ENCODE assay signal across 10 cellular contexts in the genomic region with DNA sequence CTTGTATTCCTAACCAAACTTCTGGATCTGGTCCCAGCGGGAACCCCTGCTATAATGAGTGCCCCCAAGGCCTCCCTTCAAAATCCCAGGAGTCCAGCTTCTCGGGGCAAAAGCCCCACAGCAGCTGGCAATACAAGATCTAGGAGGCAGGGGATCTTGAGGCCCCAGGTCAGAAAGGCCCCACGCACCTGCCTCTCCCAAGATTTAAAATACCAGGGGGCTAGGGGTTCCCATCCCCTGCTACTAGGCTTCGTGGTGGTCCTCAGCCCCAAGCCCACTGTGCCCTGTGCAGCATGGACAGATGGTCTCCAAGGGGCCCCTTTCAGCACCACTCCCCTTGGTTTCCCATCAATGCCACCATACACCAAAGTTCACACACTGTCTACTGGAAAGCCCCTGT. TPM values are rescaled to one million over a fixed set of nuclear protein-coding genes. Genes with fewer than 3 reads are reported as not detected.
DNase-seq lines count a peak whose midpoint lies in the region; ATAC-seq and TF ChIP-seq lines count a peak whose summit lies in the region.
"Had no signal": no experiment of that assay in that cellular context is flagged by ENCODE, and none has a peak within 500 bp of the region (broad histone marks: within the 10 kb centered on the region; RNA-seq: fewer than 3 reads in every experiment).

No MANE protein-coding gene starts in this region.

- H3K4me3 Mint-ChIP-seq in activated naive CD8-positive, alpha-beta T cell, result peak overlapping the region; percentile 47
- H3K4me3 Mint-ChIP-seq in chondrocyte (ENCODE audit: unreplicated experiment), result no peak overlapping the region

- H3K4me1 ChIP-seq in thymus (ENCODE audit: control insufficient read depth, insufficient read depth, low read length), result peaks cover 59% of the 10 kb centered on the region

- H3K27ac Mint-ChIP-seq in activated naive CD4-positive, alpha-beta T cell treated with anti-CD3 and anti-CD28 coated beads, Interleukin-2, amount 50 U/mL, for 72 hours, result peak overlapping the region; percentile 84 to 93
- H3K27ac Mint-ChIP-seq in activated naive CD8-positive, alpha-beta T cell, result peak overlapping the region; percentile 97
- H3K27ac Mint-ChIP-seq in chondrocyte (ENCODE audit: unreplicated experiment), result no peak overlapping the region

- H3K4me3 ChIP-seq in thymus (ENCODE audit: low read length), result no peak overlapping the region

- no peak for TF ChIP-seq CTCF in chondrocyte (IDR thresholded peaks at IDR 0.05)

- H3K27me3 Mint-ChIP-seq in activated naive CD8-positive, alpha-beta T cell, result no peaks in the 10 kb centered on the region
- H3K27me3 Mint-ChIP-seq in chondrocyte (ENCODE audit: low read depth), result no peaks in the 10 kb centered on the region

- no peak for ATAC-seq in activated naive CD4-positive, alpha-beta T cell treated with anti-CD3 and anti-CD28 coated beads, Interleukin-2, amount 50 U/mL, for 72 hours
- ATAC-seq in HG03196 (IDR thresholded peaks at IDR 0.05; ENCODE audit: unreplicated experiment) (peak; percentile 6), HG03565 (IDR thresholded peaks at IDR 0.05; ENCODE audit: unreplicated experiment) (no peak)

- H3K9me3 ChIP-seq in thymus (ENCODE audit: control insufficient read depth), result no peaks in the 10 kb centered on the region

- H3K36me3 Mint-ChIP-seq in activated naive CD4-positive, alpha-beta T cell treated with anti-CD3 and anti-CD28 coated beads, Interleukin-2, amount 50 U/mL, for 72 hours, result no peaks in the 10 kb centered on the region
- no peaks in the 10 kb centered on the region for H3K36me3 Mint-ChIP-seq in activated naive CD8-positive, alpha-beta T cell
- no peaks in the 10 kb centered on the region for H3K36me3 Mint-ChIP-seq in chondrocyte (ENCODE audit: low read depth)

- no peaks in the 10 kb centered on the region for H3K36me3 ChIP-seq in thymus (ENCODE audit: control insufficient read depth, insufficient read depth)

- WGBS in thymus, result 95% methylated on average over 4 of the region's 4 CpGs

- peak overlapping the region; percentile 37 for H3K27ac ChIP-seq in thymus (ENCODE audit: low read depth)

- no peaks in the 10 kb centered on the region for H3K27me3 ChIP-seq in thymus (ENCODE audit: control insufficient read depth, insufficient read depth)

- peaks cover 71% of the 10 kb centered on the region for H3K4me1 Mint-ChIP-seq in activated naive CD8-positive, alpha-beta T cell (ENCODE audit: low read depth)
- peaks cover 3% of the 10 kb centered on the region for H3K4me1 Mint-ChIP-seq in chondrocyte (ENCODE audit: low read depth)

- no peaks in the 10 kb centered on the region for H3K9me3 Mint-ChIP-seq in activated naive CD4-positive, alpha-beta T cell treated with anti-CD3 and anti-CD28 coated beads, Interleukin-2, amount 50 U/mL, for 72 hours
- H3K9me3 Mint-ChIP-seq in activated naive CD8-positive, alpha-beta T cell (ENCODE audit: low read depth), result no peaks in the 10 kb centered on the region
- no peaks in the 10 kb centered on the region for H3K9me3 Mint-ChIP-seq in chondrocyte (ENCODE audit: low read depth)

- no peak for DNase-seq in activated naive CD4-positive, alpha-beta T cell treated with anti-CD3 and anti-CD28 coated beads, Interleukin-2, amount 50 U/mL, for 72 hours (ENCODE audit: low spot score in 2 of 2)
- DNase-seq in activated naive CD4-positive, alpha-beta T cell (lab: John Stamatoyannopoulos, UW), result no peak
- no peak for DNase-seq in NCI-H2227 treated with DMSO at 0.1 percent for 48 hours (lab: John Stamatoyannopoulos, UW)
- DNase-seq in chondrocyte (ENCODE audit: low spot score), result no peak
- DNase-seq: NCI-H2107 had no signal

RNA-seq across cellular contexts. Expression of a gene that starts 15.8 kb away (rescaled TPM):
- under 1 TPM in 1 of 2 donors, not detected in 1; 0.59 TPM for total RNA-seq in activated naive CD4-positive, alpha-beta T cell treated with anti-CD3 and anti-CD28 coated beads, Interleukin-2, amount 50 U/mL, for 72 hours
- 1.0 TPM for polyA plus RNA-seq in thymus
- total RNA-seq in chondrocyte, result 0.32 to 0.54 TPM in 2 of 3 replicates, not detected in the other
- polyA plus RNA-seq: neural cell had no signal

RNA-seq across cellular contexts. Expression of a gene that starts 50.5 kb away (rescaled TPM):
- total RNA-seq in activated naive CD4-positive, alpha-beta T cell treated with anti-CD3 and anti-CD28 coated beads, Interleukin-2, amount 50 U/mL, for 72 hours, result 10 to 100 TPM; 47.8 to 53.6 TPM
- 12.3 TPM for polyA plus RNA-seq in thymus
- 1.1 to 3.3 TPM (median 2.3 TPM) in 3 replicates for total RNA-seq in chondrocyte

Comparison
In these comparisons a context has a peak if more than half of its experiments do, and no peak if none do; other contexts are left out.
1. RNA of a gene that starts 50.5 kb away (total RNA-seq): 47.8 to 53.6 TPM in activated naive CD4-positive, alpha-beta T cell treated with anti-CD3 and anti-CD28 coated beads, Interleukin-2, amount 50 U/mL, for 72 hours; 1.1 to 3.3 TPM in chondrocyte; every median in the first group is over 10 times any median in the second.